ENCODE assay signal across 19 cellular contexts in the genomic region with DNA sequence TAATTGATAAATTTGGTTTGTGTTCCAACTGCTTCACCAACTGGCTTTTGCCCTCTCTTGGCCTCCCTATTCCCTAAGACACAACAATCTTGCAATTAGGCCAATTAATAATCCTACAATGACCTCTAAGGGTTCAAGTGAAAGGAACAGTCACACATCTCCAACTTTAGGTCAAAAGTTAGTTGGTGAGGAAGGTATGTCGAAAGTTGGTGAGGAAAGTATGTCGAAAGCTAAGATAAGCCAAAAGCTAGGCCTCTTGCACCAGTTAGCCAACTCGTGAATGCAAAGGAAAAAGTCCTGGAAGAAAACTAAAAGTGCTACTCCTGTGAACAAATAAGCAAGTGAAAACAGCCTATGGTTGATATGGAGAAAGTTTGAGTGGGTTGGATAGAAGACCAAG. TPM values are rescaled to one million over a fixed set of nuclear protein-coding genes. Genes with fewer than 3 reads are reported as not detected.
"Had no signal": no experiment of that assay in that cellular context is flagged by ENCODE, and none has a peak within 500 bp of the region (broad histone marks: within the 10 kb centered on the region; RNA-seq: fewer than 3 reads in every experiment).

No MANE protein-coding gene starts in this region.

- H3K36me3 Mint-ChIP-seq: naive thymus-derived CD8-positive, alpha-beta T cell had no signal

- H3K4me3 Mint-ChIP-seq: naive thymus-derived CD8-positive, alpha-beta T cell had no signal

- H3K9me3 Mint-ChIP-seq: naive thymus-derived CD8-positive, alpha-beta T cell had no signal

- DNase-seq: cortex of kidney; dorsolateral prefrontal cortex; effector CD8-positive, alpha-beta T cell; foreskin fibroblast; glutamatergic neuron; islet precursor cell; mammary epithelial cell; naive thymus-derived CD8-positive, alpha-beta T cell; posterior cingulate gyrus; small intestine; stimulated activated CD4-positive, alpha-beta T cell treated with anti-CD3 and anti-CD28 coated beads, Interleukin-2, amount 100 ng/mL, for 48 hours; stimulated activated naive CD4-positive, alpha-beta T cell treated with Interleukin-2 at 50 U/mL for 16 hours; tibial artery; upper lobe of right lung had no signal

- H3K36me3 ChIP-seq: neutrophil, tibial artery, upper lobe of right lung, vagina had no signal

- H3K27ac ChIP-seq: neutrophil, vagina had no signal

- ATAC-seq: gastroesophageal sphincter; left lobe of liver; naive thymus-derived CD8-positive, alpha-beta T cell; upper lobe of right lung had no signal

- H3K4me3 ChIP-seq: dorsolateral prefrontal cortex, gastroesophageal sphincter, tibial artery, upper lobe of right lung, vagina had no signal

- H3K27me3 ChIP-seq: dorsolateral prefrontal cortex, gastroesophageal sphincter, neutrophil, tibial artery, upper lobe of right lung, vagina had no signal

- H3K9me3 ChIP-seq: gastroesophageal sphincter, neutrophil, tibial artery, upper lobe of right lung, vagina had no signal

- H3K4me1 Mint-ChIP-seq: naive thymus-derived CD8-positive, alpha-beta T cell had no signal

- H3K27ac Mint-ChIP-seq: naive thymus-derived CD8-positive, alpha-beta T cell had no signal

RNA-seq across cellular contexts. Expression of a gene that starts 32.6 kb away (rescaled TPM):
- polyA plus RNA-seq: neural cell had no signal
